Comparison of ENCODE assay signal across 1 cellular context in the genomic region with DNA sequence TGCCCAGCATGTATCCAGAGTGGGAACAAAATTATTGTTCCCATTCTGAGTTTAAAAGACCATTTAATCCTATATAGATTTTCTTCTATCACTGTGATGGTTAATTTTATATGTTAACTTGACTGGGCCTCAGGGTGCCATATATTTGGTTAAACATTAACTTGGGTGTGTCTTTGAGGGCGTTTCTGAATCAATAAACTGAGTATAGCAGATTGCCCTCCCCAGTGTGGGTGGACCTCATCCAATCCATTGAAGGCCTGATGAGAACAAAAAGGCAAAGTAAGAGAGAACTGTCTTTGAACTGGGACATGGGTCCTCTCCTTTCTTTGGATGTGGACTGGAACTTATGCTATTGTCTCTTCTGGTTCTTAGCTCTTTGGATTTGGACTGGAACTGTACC.
A peak's percentile ranks its signal among the peaks of the same experiment; 100 is the strongest.
TF ChIP-seq lines count a peak whose summit lies in the region.

No MANE protein-coding gene starts in this region.

TF ChIP-seq in HepG2, 621 proteins besides CTCF, POLR2A, EP300 and RAD21:
- TF ChIP-seq ZNF644 (CRISPR knock-in tag; IDR thresholded peaks at IDR 0.05; ENCODE audit: low read depth) (0 out of 2 replicates have a peak, but pooled peaks have one; percentile 38), ZNF121 (CRISPR knock-in tag; IDR thresholded peaks at IDR 0.05) (no peak)
- TF ChIP-seq, protein P1, sequence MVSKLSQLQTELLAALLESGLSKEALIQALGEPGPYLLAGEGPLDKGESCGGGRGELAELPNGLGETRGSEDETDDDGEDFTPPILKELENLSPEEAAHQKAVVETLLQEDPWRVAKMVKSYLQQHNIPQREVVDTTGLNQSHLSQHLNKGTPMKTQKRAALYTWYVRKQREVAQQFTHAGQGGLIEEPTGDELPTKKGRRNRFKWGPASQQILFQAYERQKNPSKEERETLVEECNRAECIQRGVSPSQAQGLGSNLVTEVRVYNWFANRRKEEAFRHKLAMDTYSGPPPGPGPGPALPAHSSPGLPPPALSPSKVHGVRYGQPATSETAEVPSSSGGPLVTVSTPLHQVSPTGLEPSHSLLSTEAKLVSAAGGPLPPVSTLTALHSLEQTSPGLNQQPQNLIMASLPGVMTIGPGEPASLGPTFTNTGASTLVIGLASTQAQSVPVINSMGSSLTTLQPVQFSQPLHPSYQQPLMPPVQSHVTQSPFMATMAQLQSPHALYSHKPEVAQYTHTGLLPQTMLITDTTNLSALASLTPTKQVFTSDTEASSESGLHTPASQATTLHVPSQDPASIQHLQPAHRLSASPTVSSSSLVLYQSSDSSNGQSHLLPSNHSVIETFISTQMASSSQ (IDR thresholded peaks at IDR 0.05; ENCODE audit: low read depth), result peak; percentile 49; the same call in 1 of the 2 replicates
- TF ChIP-seq, protein P1 (CRISPR knock-in tag; IDR thresholded peaks at IDR 0.05; ENCODE audit: borderline replicate concordance), result peak; percentile 38; the same call in 1 of the 2 replicates
